Comparison of ENCODE assay signal across 19 cellular contexts in genomic region chr11:116186592-116186991, GRCh38.
DNase-seq lines count a peak whose midpoint lies in the region; ATAC-seq and TF ChIP-seq lines count a peak whose summit lies in the region.
"Had no signal": no experiment of that assay in that cellular context is flagged by ENCODE, and none has a peak within 500 bp of the region (broad histone marks: within the 10 kb centered on the region; RNA-seq: fewer than 3 reads in every experiment).

No MANE protein-coding gene starts in this region.

- H3K36me3 ChIP-seq in HEK293 (ENCODE audit: control insufficient read depth in 2 of 2, insufficient read depth in 1 of 2, low read length in 2 of 2) (no peaks in the 10 kb centered on the region), H7 (replicated peaks; ENCODE audit: control insufficient read depth, insufficient read depth, low read length) (no peaks in the 10 kb centered on the region)
- H3K36me3 ChIP-seq: BLaER1 treated with 17β-estradiol and CSF1 and Interleukin-3, amounts not matched to agents 10 nM and 100 nM had no signal

- POLR2A ChIA-PET in HEK293 (lab: Yijun Ruan, JAX): no interaction called here

- intact Hi-C loops in Right ventricle myocardium inferior (cut with DNase I): no loop called here

- no peaks in the 10 kb centered on the region for H3K4me1 ChIP-seq in HEK293 (ENCODE audit: control insufficient read depth, insufficient read depth, low read length)
- H3K4me1 ChIP-seq: A549 had no signal

- peak; percentile 36 for DNase-seq in NCI-H2171 treated with DMSO at 0.1 percent for 48 hours (lab: John Stamatoyannopoulos, UW)
- DNase-seq in NCI-H2171 (lab: John Stamatoyannopoulos, UW): no peak
- no peak for DNase-seq in mesothelial cell of epicardium (ENCODE audit: low spot score in 2 of 2, unreplicated experiment in 2 of 2)
- DNase-seq in Right ventricle myocardium inferior (ENCODE audit: missing footprints): no peak
- DNase-seq in H7: no peak
- DNase-seq: AML-193; Calu3; CD4-positive, alpha-beta memory T cell; CD4-positive, CD25-positive, alpha-beta regulatory T cell; CD8-positive, alpha-beta memory T cell; COR-L47; DMS79 treated with DMSO at 0.1 percent for 48 hours; GF-D8 had no signal

- H3K27me3 Mint-ChIP-seq in mesothelial cell of epicardium (ENCODE audit: low read depth): no peaks in the 10 kb centered on the region
- H3K27me3 Mint-ChIP-seq: CD4-positive, CD25-positive, alpha-beta regulatory T cell had no signal

- H3K9me3 Mint-ChIP-seq in mesothelial cell of epicardium: no peaks in the 10 kb centered on the region
- H3K9me3 Mint-ChIP-seq: CD8-positive, alpha-beta memory T cell had no signal

- H3K4me3 ChIP-seq in HEK293 (ENCODE audit: low read depth, low read length) (no peak overlapping the region), H7 (ENCODE audit: insufficient read depth, low read depth, low read length) (no peak overlapping the region)
- H3K4me3 ChIP-seq: A549; BLaER1 treated with 17β-estradiol and CSF1 and Interleukin-3, amounts not matched to agents 10 nM and 100 nM had no signal

- H3K36me3 Mint-ChIP-seq in mesothelial cell of epicardium: no peaks in the 10 kb centered on the region
- H3K36me3 Mint-ChIP-seq: CD4-positive, alpha-beta memory T cell; CD4-positive, CD25-positive, alpha-beta regulatory T cell; CD8-positive, alpha-beta memory T cell had no signal

- H3K27me3 ChIP-seq in H7 (ENCODE audit: control insufficient read depth, insufficient read depth, low read length): no peaks in the 10 kb centered on the region

- H3K4me1 Mint-ChIP-seq in mesothelial cell of epicardium: peaks cover 27% of the 10 kb centered on the region
- H3K4me1 Mint-ChIP-seq: B cell; CD4-positive, alpha-beta memory T cell; CD4-positive, CD25-positive, alpha-beta regulatory T cell; CD8-positive, alpha-beta memory T cell had no signal

- TF ChIP-seq CTCF in HEK293 (tag by site-specific recombination; IDR thresholded peaks at IDR 0.05) (no peak), mesothelial cell of epicardium (IDR thresholded peaks at IDR 0.05; ENCODE audit: unreplicated experiment) (no peak)

- no peak overlapping the region for H3K4me3 Mint-ChIP-seq in mesothelial cell of epicardium
- H3K4me3 Mint-ChIP-seq: B cell; CD4-positive, alpha-beta memory T cell; CD4-positive, CD25-positive, alpha-beta regulatory T cell; CD8-positive, alpha-beta memory T cell had no signal

- CTCF ChIA-PET in HEK293 (lab: Yijun Ruan, JAX): no interaction called here

- no peaks in the 10 kb centered on the region for H3K9me3 ChIP-seq in HEK293 (ENCODE audit: control insufficient read depth, insufficient read depth, low read depth, low read length)
- H3K9me3 ChIP-seq: A549; BLaER1 treated with 17β-estradiol and CSF1 and Interleukin-3, amounts not matched to agents 10 nM and 100 nM had no signal

- no peak for ATAC-seq in Right ventricle myocardium inferior
- ATAC-seq: A549 had no signal

- H3K27ac ChIP-seq in HEK293 (ENCODE audit: extremely low read depth, low read depth, low read length): no peak overlapping the region
- H3K27ac ChIP-seq: 22Rv1; A549; BLaER1 treated with 17β-estradiol and CSF1 and Interleukin-3, amounts not matched to agents 10 nM and 100 nM; C4-2B had no signal

- H3K27ac Mint-ChIP-seq in mesothelial cell of epicardium: peak overlapping the region; percentile 19
- H3K27ac Mint-ChIP-seq: B cell; CD4-positive, alpha-beta memory T cell; CD4-positive, CD25-positive, alpha-beta regulatory T cell; CD8-positive, alpha-beta memory T cell had no signal

TF ChIP-seq in HEK293, 187 proteins besides CTCF, POLR2A, EP300 and RAD21:
- TF ChIP-seq BCL11B (tag by site-specific recombination; IDR thresholded peaks at IDR 0.05; ENCODE audit: low read depth): no peak
- TF ChIP-seq ZNF473 (tag by site-specific recombination; IDR thresholded peaks at IDR 0.05): no peak
- TF ChIP-seq EGR2 (tag by site-specific recombination; IDR thresholded peaks at IDR 0.05; ENCODE audit: low read depth): 0 out of 2 replicates have a peak, but pooled peaks have one; percentile 13
TF ChIP-seq in HEK293: peak in this region for 1.
